ENCODE assay signal across 19 cellular contexts in genomic region chr9:123176230-123176629, GRCh38.
DNase-seq lines count a peak whose midpoint lies in the region; ATAC-seq, FAIRE-seq and TF ChIP-seq lines count a peak whose summit lies in the region.
"Had no signal": no experiment of that assay in that cellular context is flagged by ENCODE, and none has a peak within 500 bp of the region (broad histone marks: within the 10 kb centered on the region; RNA-seq: fewer than 3 reads in every experiment).

No MANE protein-coding gene starts in this region.

- TF ChIP-seq EP300 in GM12878 (IDR thresholded peaks at IDR 0.05; ENCODE audit: borderline replicate concordance in 1 of 2, control insufficient read depth in 1 of 2, low read depth in 2 of 2, low read length in 2 of 2) = no peak

- no peaks in the 10 kb centered on the region for H3K27me3 ChIP-seq in GM12878 (replicated peaks in 1 of 2; ENCODE audit: control insufficient read depth in 2 of 2, insufficient read depth in 2 of 2, low read length in 1 of 2)
- H3K27me3 ChIP-seq in muscle layer of colon (ENCODE audit: control insufficient read depth in 1 of 2, insufficient read depth in 2 of 2, low read length in 2 of 2) = no peaks in the 10 kb centered on the region

- H3K36me3 ChIP-seq in GM12878 (ENCODE audit: control insufficient read depth in 2 of 2, insufficient read depth in 2 of 2, low read length in 1 of 2) (peaks cover 0 to 17% of the 10 kb centered on the region in 2 experiments; a peak in 2 of 4 replicates), muscle layer of colon (ENCODE audit: insufficient read depth, low read length) (no peaks in the 10 kb centered on the region)

- peak overlapping the region; percentile 95 for H3K27ac ChIP-seq in GM12878 (ENCODE audit: control insufficient read depth, insufficient read depth)
- no peak overlapping the region for H3K27ac ChIP-seq in muscle layer of colon (ENCODE audit: low read depth, low read length)
- no peak overlapping the region for H3K27ac ChIP-seq in coronary artery

- H4K20me1 ChIP-seq in GM12878 (ENCODE audit: control insufficient read depth, insufficient read depth) = no peaks in the 10 kb centered on the region

- SMC1A ChIA-PET in GM12878 (lab: Charles Lee; ENCODE audit: uncharacterized antibody, unreplicated experiment) = interaction anchor here (0.5 kb wide), 1 partner anchor 173 kb away, joined by 4 read pairs; no protein-coding TSS in a partner anchor

- ATAC-seq in GM12878 (no peak), GM18907 (IDR thresholded peaks at IDR 0.05; ENCODE audit: unreplicated experiment) (no peak)
- ATAC-seq: activated CD8-positive, alpha-beta T cell treated with anti-CD3 and anti-CD28 coated beads for 36 hours; Panc1; stimulated activated naive CD8-positive, alpha-beta T cell treated with anti-CD3 and anti-CD28 coated beads, Interleukin-15, amount 100 ng/mL, for 72 hours had no signal

- TF ChIP-seq POLR2A in GM12878 (IDR thresholded peaks at IDR 0.05; ENCODE audit: low read depth, low read length) = no peak

- H3K9ac ChIP-seq in GM12878 (ENCODE audit: control insufficient read depth, insufficient read depth, low read length) = peak overlapping the region; percentile 44; the same call in 1 of the 2 replicates
- H3K9ac ChIP-seq in muscle layer of colon (ENCODE audit: low read length) = peak overlapping the region; percentile 24

- intact Hi-C loops in GM12878 (cut with micrococcal nuclease; ENCODE audit: unreplicated experiment) = loop anchor here (5.0 kb wide), 2 partner anchors 41 to 161 kb away; no protein-coding TSS in a partner anchor

- no peak for TF ChIP-seq CTCF in GM12878 (IDR thresholded peaks at IDR 0.05 in 2 of 3, conservative IDR thresholded peaks at IDR 0.05 in 1 of 3; ENCODE audit: control insufficient read depth in 2 of 3, extremely low read depth in 1 of 3, insufficient read depth in 1 of 3, low read depth in 3 of 3, low read length in 3 of 3)
- TF ChIP-seq CTCF in coronary artery (IDR thresholded peaks at IDR 0.05) = no peak

- peaks cover 11% of the 10 kb centered on the region for H3K79me2 ChIP-seq in GM12878 (ENCODE audit: control insufficient read depth, insufficient read depth, low read length)

- H3K4me3 ChIP-seq in GM12878 = peak overlapping the region; percentile 44
- peak overlapping the region in 1 of 2 donors; percentile 7 for H3K4me3 ChIP-seq in muscle layer of colon (ENCODE audit: low read depth in 1 of 2, low read length in 2 of 2)
- H3K4me3 ChIP-seq in coronary artery = no peak overlapping the region

- peak overlapping the region; percentile 48 for H2AFZ ChIP-seq in GM12878 (ENCODE audit: control insufficient read depth, low read depth, low read length)

- peak overlapping the region; percentile 90 for H3K4me2 ChIP-seq in GM12878 (ENCODE audit: control insufficient read depth, insufficient read depth)

- DNase-seq in EH (ENCODE audit: low read depth) = peak; percentile 49
- DNase-seq in M059J (ENCODE audit: low read depth) = peak; percentile 74
- peak; percentile 12 for DNase-seq in GM12878 (ENCODE audit: low read depth, low spot score)
- DNase-seq in OCI-M2 (lab: John Stamatoyannopoulos, UW; ENCODE audit: unreplicated experiment) = no peak
- no peak for DNase-seq in coronary artery (ENCODE audit: low spot score)
- no peak for DNase-seq in stimulated activated CD4-positive, alpha-beta T cell treated with anti-CD3 and anti-CD28 coated beads, Interleukin-15, amount 100 ng/mL, for 24 hours
- DNase-seq: activated CD8-positive, alpha-beta T cell treated with anti-CD3 and anti-CD28 coated beads for 36 hours; activated effector memory CD4-positive, alpha-beta T cell treated with anti-CD3 and anti-CD28 coated beads, Interleukin-2, amount 50 U/mL, for 16 hours; C1 segment of cervical spinal cord; caudate nucleus; erythroblast; H7; KBM-7; NCI-H2081 treated with DMSO at 0.1 percent for 48 hours; stimulated activated naive CD8-positive, alpha-beta T cell treated with anti-CD3 and anti-CD28 coated beads, Interleukin-15, amount 100 ng/mL, for 72 hours; T1000 had no signal

- CTCF ChIA-PET in GM12878 (lab: Yijun Ruan, JAX) = interaction anchor here (0.7 kb wide), 1 partner anchor 11 kb away, joined by 3 read pairs; no protein-coding TSS in a partner anchor

- no TSS peak for BruUV-seq in GM12878 (replicated peaks; lab: Mats Ljungman, UMichigan)

- POLR2A ChIA-PET in GM12878 (lab: Charles Lee) = no interaction called here

- in situ Hi-C loops in GM12878 (cut with MboI) = loop anchor here (5.0 kb wide), 1 partner anchor 51 kb away; no protein-coding TSS in a partner anchor

- H3K4me1 ChIP-seq in GM12878 (ENCODE audit: control insufficient read depth, insufficient read depth, low read length) (peaks cover 40% of the 10 kb centered on the region), muscle layer of colon (ENCODE audit: insufficient read depth, low read length) (peaks cover 11% of the 10 kb centered on the region)

- H3K9me3 ChIP-seq in GM12878 (replicated peaks; ENCODE audit: control insufficient read depth, insufficient read depth, low read length) = no peaks in the 10 kb centered on the region
- no peaks in the 10 kb centered on the region for H3K9me3 ChIP-seq in muscle layer of colon (ENCODE audit: low read length)

- FAIRE-seq in GM12878 (lab: Jason Lieb, UNC) = no peak

- RAD21 ChIA-PET in GM12878 (lab: Charles Lee; ENCODE audit: unreplicated experiment) = interaction anchor here (0.8 to 1.3 kb wide), 4 partner anchors 14 to 173 kb away, joined by 3 to 5 read pairs (median 3); no protein-coding TSS in a partner anchor

- 30% methylated on average over 1 of the region's 1 CpG for WGBS in GM12878 (ENCODE audit: insufficient coverage, insufficient replicate concordance, low lambda C conversion rate, missing lambda C conversion rate)

- no peak for TF ChIP-seq RAD21 in GM12878 (IDR thresholded peaks at IDR 0.05; ENCODE audit: insufficient read depth, low read depth, low read length)

TF ChIP-seq in GM12878, 131 proteins besides CTCF, POLR2A, EP300 and RAD21:
- TF ChIP-seq ASH2L (IDR thresholded peaks at IDR 0.05; ENCODE audit: borderline replicate concordance, low read depth) (no peak), CBX3 (IDR thresholded peaks at IDR 0.05; ENCODE audit: borderline replicate concordance, low read depth) (no peak), IKZF2 (IDR thresholded peaks at IDR 0.05) (0 out of 4 replicates have a peak, but pooled peaks of 1 of the 2 experiments have one; percentile 5)
- TF ChIP-seq, protein P1, sequence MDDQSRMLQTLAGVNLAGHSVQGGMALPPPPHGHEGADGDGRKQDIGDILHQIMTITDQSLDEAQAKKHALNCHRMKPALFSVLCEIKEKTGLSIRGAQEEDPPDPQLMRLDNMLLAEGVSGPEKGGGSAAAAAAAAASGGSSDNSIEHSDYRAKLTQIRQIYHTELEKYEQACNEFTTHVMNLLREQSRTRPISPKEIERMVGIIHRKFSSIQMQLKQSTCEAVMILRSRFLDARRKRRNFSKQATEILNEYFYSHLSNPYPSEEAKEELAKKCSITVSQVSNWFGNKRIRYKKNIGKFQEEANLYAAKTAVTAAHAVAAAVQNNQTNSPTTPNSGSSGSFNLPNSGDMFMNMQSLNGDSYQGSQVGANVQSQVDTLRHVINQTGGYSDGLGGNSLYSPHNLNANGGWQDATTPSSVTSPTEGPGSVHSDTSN (IDR thresholded peaks at IDR 0.05; ENCODE audit: insufficient replicate concordance, low read depth, low read length) = no peak

Comparison
In these comparisons a context has a peak if more than half of its experiments do, and no peak if none do; other contexts are left out.
1. DNase-seq: peak in EH (single experiment), M059J (single experiment) and GM12878 (single experiment); none in OCI-M2 (single experiment), coronary artery (single experiment) and stimulated activated CD4-positive, alpha-beta T cell treated with anti-CD3 and anti-CD28 coated beads, Interleukin-15, amount 100 ng/mL, for 24 hours (single experiment).